7 cellular contexts compared by ENCODE assay signal in the genomic region with DNA sequence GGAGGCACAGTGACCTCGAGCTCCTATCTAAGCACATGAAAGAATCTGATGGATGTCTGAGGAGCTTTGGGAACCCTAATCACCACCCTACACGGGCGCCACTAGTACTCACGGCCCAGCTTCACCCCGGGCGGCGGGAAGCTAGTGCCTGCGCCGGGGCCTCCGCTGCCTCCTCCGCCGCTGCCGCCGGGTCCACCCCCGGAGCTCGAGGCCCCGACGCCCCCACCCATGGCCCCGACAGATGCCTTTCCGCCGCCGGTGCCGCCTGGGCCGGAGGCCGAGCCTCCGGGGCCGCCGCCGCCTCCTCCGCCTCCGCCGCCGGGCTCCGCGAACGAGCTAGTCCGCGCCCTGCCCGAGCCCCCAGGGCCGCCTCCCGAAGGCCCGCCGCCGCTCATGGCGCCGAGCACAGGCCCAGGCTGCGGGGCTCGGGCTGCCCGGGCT. TPM values are rescaled to one million over a fixed set of nuclear protein-coding genes. Genes with fewer than 3 reads are reported as not detected.
A peak's percentile ranks its signal among the peaks of the same experiment; 100 is the strongest.
DNase-seq lines count a peak whose midpoint lies in the region; ATAC-seq and TF ChIP-seq lines count a peak whose summit lies in the region.

No MANE protein-coding gene starts in this region.

- H3K4me1 ChIP-seq in right lobe of liver (peaks cover 0 to 29% (median 13%) of the 10 kb centered on the region in 4 donors), thymus (ENCODE audit: control insufficient read depth, insufficient read depth, low read length) (peaks cover 15% of the 10 kb centered on the region)

- H3K9me3 ChIP-seq in right lobe of liver: no peaks in the 10 kb centered on the region
- no peaks in the 10 kb centered on the region for H3K9me3 ChIP-seq in thymus (ENCODE audit: control insufficient read depth)

- in situ Hi-C loops in astrocyte of the spinal cord (cut with HindIII; ENCODE audit: low sequenced_read_pairs): no loop called here

- TF ChIP-seq CTCF in astrocyte of the spinal cord (IDR thresholded peaks at IDR 0.05; ENCODE audit: low read depth, low read length): no peak
- TF ChIP-seq CTCF in right lobe of liver (IDR thresholded peaks at IDR 0.05): no peak

- peak overlapping the region; percentile 90 for H3K4me3 ChIP-seq in astrocyte of the spinal cord (ENCODE audit: low read depth, low read length)
- peak overlapping the region; percentile 51 to 88 (median 80) for H3K4me3 ChIP-seq in right lobe of liver
- H3K4me3 ChIP-seq in thymus (ENCODE audit: low read length): peak overlapping the region; percentile 93

- intact Hi-C loops in right lobe of liver (cut with DNase I): loop anchor here in 1 of 2 donors (10.0 kb wide), 1 partner anchor 53 kb away; no protein-coding TSS in a partner anchor

- no peak for TF ChIP-seq POLR2A in right lobe of liver (IDR thresholded peaks at IDR 0.05)

- ATAC-seq in GM18907 (IDR thresholded peaks at IDR 0.05; ENCODE audit: unreplicated experiment) (peak; percentile 0), HG03521 (IDR thresholded peaks at IDR 0.05; ENCODE audit: unreplicated experiment) (peak; percentile 4), right lobe of liver (no peak), GM21447 (IDR thresholded peaks at IDR 0.05; ENCODE audit: unreplicated experiment) (no peak), HG02884 (IDR thresholded peaks at IDR 0.05; ENCODE audit: unreplicated experiment) (no peak)

- no peak for DNase-seq in astrocyte of the spinal cord (ENCODE audit: low read depth, low spot score)
- no peak for DNase-seq in right lobe of liver

- H3K36me3 ChIP-seq in right lobe of liver (peaks cover 0 to 7% (median 0%) of the 10 kb centered on the region in 4 donors), thymus (ENCODE audit: control insufficient read depth, insufficient read depth) (peaks cover 9% of the 10 kb centered on the region)

- H3K27ac ChIP-seq in right lobe of liver: peak overlapping the region; percentile 55 to 75 (median 61)
- peak overlapping the region; percentile 92 for H3K27ac ChIP-seq in thymus (ENCODE audit: low read depth)

- no CpG with 5 or more reads among the region's 49 CpGs for WGBS in right lobe of liver (ENCODE audit: insufficient coverage, low coverage, low lambda C conversion rate, missing lambda C conversion rate)
- under 1% methylated on average over 49 of the region's 49 CpGs for WGBS in thymus

- H3K27me3 ChIP-seq in right lobe of liver (no peaks in the 10 kb centered on the region), thymus (ENCODE audit: control insufficient read depth, insufficient read depth) (no peaks in the 10 kb centered on the region)

RNA-seq across cellular contexts. Expression of gene GSK3A, which starts 0.3 kb away (rescaled TPM):
- total RNA-seq in right lobe of liver: 10 to 100 TPM; 12.3 to 14.8 (median 13.5) TPM
- 31.4 TPM for polyA plus RNA-seq in thymus

RNA-seq across cellular contexts. Expression of gene ERF, which starts 12.8 kb away (rescaled TPM):
- total RNA-seq in right lobe of liver: 10 to 100 TPM; 15.4 to 35.7 (median 30.5) TPM
- 53.7 TPM for polyA plus RNA-seq in thymus

RNA-seq across cellular contexts. Expression of gene ZNF526, which starts 22.0 kb away (rescaled TPM):
- 1 to 10 TPM; 1.9 to 3.9 (median 3.4) TPM for total RNA-seq in right lobe of liver
- polyA plus RNA-seq in thymus: 3.6 TPM

RNA-seq across cellular contexts. Expression of gene DEDD2, which starts 24.6 kb away (rescaled TPM):
- 10 to 100 TPM in 5 of 6 experiments, 1 to 10 TPM in 1; 8.1 to 18.0 (median 15.0) TPM for total RNA-seq in right lobe of liver
- 36.9 TPM for polyA plus RNA-seq in thymus

RNA-seq across cellular contexts. Expression of gene CIC, which starts 27.0 kb away (rescaled TPM):
- 10 to 100 TPM; 19.9 to 53.6 (median 35.2) TPM for total RNA-seq in right lobe of liver
- polyA plus RNA-seq in thymus: 52.2 TPM

Comparison
In these comparisons a context has a peak if more than half of its experiments do, and no peak if none do; other contexts are left out.
1. ATAC-seq: peak in GM18907 (single experiment) and HG03521 (single experiment); none in right lobe of liver (0 of 4), GM21447 (single experiment) and HG02884 (single experiment).
2. Peak in every context shown above with its lines, with median percentiles within 50 percentile points of each other: H3K4me3 ChIP-seq.